Comparison of ENCODE assay signal across 8 cellular contexts in genomic region chr2:61470965-61471904, GRCh38. TPM values are rescaled to one million over a fixed set of nuclear protein-coding genes. Genes with fewer than 3 reads are reported as not detected.
DNase-seq lines count a peak whose midpoint lies in the region; ATAC-seq and TF ChIP-seq lines count a peak whose summit lies in the region.

TSS of gene USP34 (minus strand) at chr2:61471087. CDS start at chr2:61470692, 395 bp downstream.

- TF ChIP-seq CTCF in NB4 (IDR thresholded peaks at IDR 0.05; ENCODE audit: low read depth, low read length): no peak
- TF ChIP-seq CTCF in gastroesophageal sphincter (IDR thresholded peaks at IDR 0.05): peak in 1 of 4 experiments; percentile 8
- peak; percentile 40 for TF ChIP-seq CTCF in neutrophil (IDR thresholded peaks at IDR 0.05)
- no peak for TF ChIP-seq CTCF in subcutaneous adipose tissue (IDR thresholded peaks at IDR 0.05; ENCODE audit: low read depth)

- TF ChIP-seq POLR2A in NB4 (IDR thresholded peaks at IDR 0.05; ENCODE audit: extremely low read depth, insufficient read length): peak; percentile 91
- TF ChIP-seq POLR2A in gastroesophageal sphincter (IDR thresholded peaks at IDR 0.05): peak; percentile 77 to 92

- WGBS in gastroesophageal sphincter (ENCODE audit: low coverage in 1 of 2), 2 donors: 3% methylated on average over 8 of the region's 91 CpGs; no CpG with 5 or more reads in 1 of the 2 donors

- peaks cover 30% of the 10 kb centered on the region for H3K36me3 Mint-ChIP-seq in activated naive CD4-positive, alpha-beta T cell treated with anti-CD3 and anti-CD28 coated beads, Interleukin-2, amount 10 ng/mL, durations not matched to agents 7 days and 5 days

- POLR2A ChIA-PET in HEK293T (lab: Yijun Ruan, JAX): interaction anchor here (1.0 to 1.3 kb wide), 2 partner anchors 66 to 67 kb away, joined by 3 to 4 read pairs; partner anchors contain the start of gene XPO1

- TF ChIP-seq EP300 in gastroesophageal sphincter (IDR thresholded peaks at IDR 0.05): no peak

- H3K9me3 Mint-ChIP-seq in activated naive CD4-positive, alpha-beta T cell treated with anti-CD3 and anti-CD28 coated beads, Interleukin-2, amount 10 ng/mL, durations not matched to agents 7 days and 5 days: no peaks in the 10 kb centered on the region

- peak; percentile 97 for DNase-seq in GDM1 (lab: John Stamatoyannopoulos, UW)
- DNase-seq in HEK293T (ENCODE audit: extremely low spot score): peak; percentile 84
- peak; percentile 99 for DNase-seq in NB4 (ENCODE audit: low read depth)
- no peak for DNase-seq in SK-N-MC (ENCODE audit: low read depth, low spot score)
- DNase-seq in activated naive CD4-positive, alpha-beta T cell treated with anti-CD3 and anti-CD28 coated beads, Interleukin-2, amount 10 ng/mL, durations not matched to agents 7 days and 5 days: peak; percentile 95

- H3K4me3 ChIP-seq in NB4 (ENCODE audit: low read depth, low read length): peak within 1 kb of the TSS; percentile 84
- H3K4me3 ChIP-seq in SK-N-MC: peak within 1 kb of the TSS; percentile 90
- H3K4me3 ChIP-seq in gastroesophageal sphincter: peak within 1 kb of the TSS; percentile 65 to 71
- peak within 1 kb of the TSS; percentile 82 to 95 for H3K4me3 ChIP-seq in neutrophil (ENCODE audit: low read depth in 1 of 2, low read length in 1 of 2)

- peaks cover 16% of the 10 kb centered on the region for H3K36me3 ChIP-seq in SK-N-MC (ENCODE audit: insufficient read depth, low read length)
- H3K36me3 ChIP-seq in gastroesophageal sphincter: peaks cover 0 to 8% of the 10 kb centered on the region in 2 donors
- peaks cover 4% of the 10 kb centered on the region for H3K36me3 ChIP-seq in neutrophil

- peak; percentile 94 for ATAC-seq in gastroesophageal sphincter

- H3K9me3 ChIP-seq in SK-N-MC (ENCODE audit: low read depth, low read length): no peaks in the 10 kb centered on the region
- H3K9me3 ChIP-seq in gastroesophageal sphincter: no peaks in the 10 kb centered on the region
- H3K9me3 ChIP-seq in neutrophil: no peaks in the 10 kb centered on the region

- peak within 1 kb of the TSS; percentile 97 for H3K27ac Mint-ChIP-seq in activated naive CD4-positive, alpha-beta T cell treated with anti-CD3 and anti-CD28 coated beads, Interleukin-2, amount 10 ng/mL, durations not matched to agents 7 days and 5 days

- peaks cover 0 to 42% (median 5%) of the 10 kb centered on the region in 3 donors for H3K4me1 ChIP-seq in gastroesophageal sphincter
- H3K4me1 ChIP-seq in neutrophil (ENCODE audit: control insufficient read depth in 1 of 2, insufficient read depth in 1 of 2, low read depth in 1 of 2, low read length in 1 of 2): peaks cover 35 to 37% of the 10 kb centered on the region in 2 experiments

- H3K27me3 Mint-ChIP-seq in activated naive CD4-positive, alpha-beta T cell treated with anti-CD3 and anti-CD28 coated beads, Interleukin-2, amount 10 ng/mL, durations not matched to agents 7 days and 5 days: no peaks in the 10 kb centered on the region

- H3K4me3 Mint-ChIP-seq in activated naive CD4-positive, alpha-beta T cell treated with anti-CD3 and anti-CD28 coated beads, Interleukin-2, amount 10 ng/mL, durations not matched to agents 7 days and 5 days: peak within 1 kb of the TSS; percentile 93

- H3K27ac ChIP-seq in SK-N-MC (peak within 1 kb of the TSS; percentile 85), gastroesophageal sphincter (peak within 1 kb of the TSS; percentile 93 to 100 (median 96)), neutrophil (peak within 1 kb of the TSS; percentile 93)

- CTCF ChIA-PET in HEK293T (lab: Yijun Ruan, JAX): no interaction called here
- CTCF ChIA-PET in activated naive CD4-positive, alpha-beta T cell treated with anti-CD3 and anti-CD28 coated beads, Interleukin-2, amount 10 ng/mL, durations not matched to agents 7 days and 5 days (lab: Charles Lee): no interaction called here

- H3K4me1 Mint-ChIP-seq in activated naive CD4-positive, alpha-beta T cell treated with anti-CD3 and anti-CD28 coated beads, Interleukin-2, amount 10 ng/mL, durations not matched to agents 7 days and 5 days: peaks cover 37% of the 10 kb centered on the region

- peak within 1 kb of the TSS; percentile 95 for H3K9ac ChIP-seq in SK-N-MC (ENCODE audit: insufficient read length)

- no peaks in the 10 kb centered on the region for H3K27me3 ChIP-seq in gastroesophageal sphincter
- H3K27me3 ChIP-seq in neutrophil: no peaks in the 10 kb centered on the region

TF ChIP-seq in HEK293T, 16 proteins besides CTCF, POLR2A, EP300 and RAD21:
- TF ChIP-seq SP1 (IDR thresholded peaks at IDR 0.05): no peak
- TF ChIP-seq NFRKB (IDR thresholded peaks at IDR 0.05): no peak
- no peak for TF ChIP-seq FOXK2 (IDR thresholded peaks at IDR 0.05)
- TF ChIP-seq L3MBTL2 (conservative IDR thresholded peaks at IDR 0.05): no peak
- no peak for TF ChIP-seq CTBP1 (IDR thresholded peaks at IDR 0.05; ENCODE audit: borderline replicate concordance)
- no peak for TF ChIP-seq ARNT (IDR thresholded peaks at IDR 0.05)
- no peak for TF ChIP-seq FOXA1 (IDR thresholded peaks at IDR 0.05)
- no peak for TF ChIP-seq ELF4 (IDR thresholded peaks at IDR 0.05)
- no peak for TF ChIP-seq HDGF (IDR thresholded peaks at IDR 0.05; ENCODE audit: borderline replicate concordance)
- TF ChIP-seq ZNF384 (IDR thresholded peaks at IDR 0.05): no peak
- no peak for TF ChIP-seq FOXM1 (IDR thresholded peaks at IDR 0.05; ENCODE audit: borderline replicate concordance)
- TF ChIP-seq LEF1 (IDR thresholded peaks at IDR 0.05; ENCODE audit: borderline replicate concordance): no peak
- no peak for TF ChIP-seq SUZ12 (IDR thresholded peaks at IDR 0.05)
- TF ChIP-seq PKNOX1 (IDR thresholded peaks at IDR 0.05): no peak
- no peak for TF ChIP-seq BHLHE40 (IDR thresholded peaks at IDR 0.05; ENCODE audit: borderline replicate concordance)

RNA-seq across cellular contexts. Expression of gene USP34, which starts in this region (rescaled TPM):
- 100 to 1,000 TPM; 120 to 210 (median 157) TPM for total RNA-seq in gastroesophageal sphincter
- total RNA-seq in subcutaneous adipose tissue: 100 to 1,000 TPM; 137 to 225 (median 148) TPM
